19 cellular contexts compared by ENCODE assay signal in the genomic region with DNA sequence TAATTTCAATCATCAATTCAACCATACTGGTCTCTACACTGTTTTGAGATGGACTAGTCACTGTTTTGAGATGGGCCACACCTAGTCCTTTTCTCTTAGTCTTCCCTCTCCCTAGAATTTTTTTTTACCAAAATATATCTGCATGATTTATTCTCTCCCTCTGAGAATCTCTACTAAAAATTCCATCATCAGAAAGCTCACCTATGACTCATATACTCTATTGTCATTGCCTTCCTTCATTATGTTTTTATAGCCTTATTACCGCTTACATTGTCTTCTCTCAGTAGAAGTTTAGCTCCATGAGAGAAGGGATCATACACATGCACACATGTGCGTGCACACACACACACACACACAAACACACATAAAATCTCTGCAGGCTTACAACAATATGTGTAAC.
DNase-seq lines count a peak whose midpoint lies in the region; ATAC-seq and TF ChIP-seq lines count a peak whose summit lies in the region.
"Had no signal": no experiment of that assay in that cellular context is flagged by ENCODE, and none has a peak within 500 bp of the region (broad histone marks: within the 10 kb centered on the region; RNA-seq: fewer than 3 reads in every experiment).

No MANE protein-coding gene starts in this region.

- H3K36me3 Mint-ChIP-seq in T-helper 17 cell (ENCODE audit: low read depth) = no peaks in the 10 kb centered on the region
- H3K36me3 Mint-ChIP-seq: CD4-positive, CD25-positive, alpha-beta regulatory T cell; CD8-positive, alpha-beta T cell had no signal

- POLR2A ChIA-PET in PC-3 (lab: Charles Lee; ENCODE audit: unreplicated experiment) = no interaction called here

- H3K4me1 Mint-ChIP-seq in T-helper 17 cell = no peaks in the 10 kb centered on the region
- H3K4me1 Mint-ChIP-seq: B cell; CD4-positive, CD25-positive, alpha-beta regulatory T cell; GM23338; H9 had no signal

- H3K79me2 ChIP-seq in PC-3 (ENCODE audit: low read length) (no peaks in the 10 kb centered on the region), osteoblast (ENCODE audit: insufficient read depth, low read length) (no peaks in the 10 kb centered on the region)

- no peaks in the 10 kb centered on the region for H3K27me3 Mint-ChIP-seq in T-helper 17 cell
- H3K27me3 Mint-ChIP-seq: B cell; CD4-positive, CD25-positive, alpha-beta regulatory T cell had no signal

- H3K9me2 ChIP-seq in PC-3 (replicated peaks; ENCODE audit: low read length) = no peaks in the 10 kb centered on the region

- H3K27ac ChIP-seq in PC-3 (ENCODE audit: low read length) (no peak overlapping the region), osteoblast (ENCODE audit: low read depth, low read length) (no peak overlapping the region)
- H3K27ac ChIP-seq: BLaER1, C4-2B had no signal

- H3K4me2 ChIP-seq in PC-3 (ENCODE audit: low read length) (no peak overlapping the region), osteoblast (ENCODE audit: insufficient read depth, low read length) (no peak overlapping the region)
- H3K4me2 ChIP-seq: BLaER1, GM23338 had no signal

- TF ChIP-seq CTCF in PC-3 (conservative IDR thresholded peaks at IDR 0.05; ENCODE audit: low read depth, low read length) (no peak), osteoblast (IDR thresholded peaks at IDR 0.05; ENCODE audit: extremely low read depth, low read depth, low read length) (no peak)

- no peaks in the 10 kb centered on the region for H3K27me3 ChIP-seq in PC-3 (ENCODE audit: low read length)
- H3K27me3 ChIP-seq in osteoblast (ENCODE audit: insufficient read depth, low read length) = no peaks in the 10 kb centered on the region
- H3K27me3 ChIP-seq: BLaER1 had no signal

- no peak overlapping the region for H3K27ac Mint-ChIP-seq in T-helper 17 cell
- H3K27ac Mint-ChIP-seq: B cell; CD4-positive, CD25-positive, alpha-beta regulatory T cell; CD8-positive, alpha-beta T cell; GM23338; H9 had no signal

- no TSS peak for BruUV-seq in PC-3 (replicated peaks; lab: Mats Ljungman, UMichigan)

- H2AFZ ChIP-seq in PC-3 (ENCODE audit: low read length) = no peak overlapping the region
- H2AFZ ChIP-seq in osteoblast (ENCODE audit: low read length) = no peak overlapping the region
- H2AFZ ChIP-seq: GM23338 had no signal

- H4K20me1 ChIP-seq in PC-3 (ENCODE audit: low read length) (no peaks in the 10 kb centered on the region), osteoblast (ENCODE audit: insufficient read depth, low read length) (no peaks in the 10 kb centered on the region)
- H4K20me1 ChIP-seq: BLaER1 had no signal

- CTCF ChIA-PET in PC-3 (lab: Charles Lee) = no interaction called here

- no peaks in the 10 kb centered on the region for H3K36me3 ChIP-seq in PC-3 (ENCODE audit: low read depth, low read length)
- H3K36me3 ChIP-seq in osteoblast (ENCODE audit: insufficient read depth, low read length) = no peaks in the 10 kb centered on the region
- H3K36me3 ChIP-seq: BLaER1 had no signal

- no peak overlapping the region for H3K9ac ChIP-seq in PC-3 (ENCODE audit: low read length)
- H3K9ac ChIP-seq: BLaER1 had no signal

- H3K4me3 ChIP-seq in PC-3 (ENCODE audit: low read length) (no peak overlapping the region), osteoblast (ENCODE audit: insufficient read depth, low read length) (no peak overlapping the region)
- H3K4me3 ChIP-seq: BLaER1, GM12878, GM23338 had no signal

- H3K9me3 ChIP-seq in PC-3 (ENCODE audit: low read length) (no peaks in the 10 kb centered on the region), osteoblast (ENCODE audit: low read depth, low read length) (no peaks in the 10 kb centered on the region), T-helper 17 cell (ENCODE audit: control insufficient read depth, low read length, poor library complexity, severe bottlenecking) (no peaks in the 10 kb centered on the region)
- H3K9me3 ChIP-seq: BLaER1, Caco-2 had no signal

- intact Hi-C loops in PC-3 (cut with micrococcal nuclease) = no loop called here

- no peak overlapping the region for H3K4me3 Mint-ChIP-seq in T-helper 17 cell
- H3K4me3 Mint-ChIP-seq: B cell; CD4-positive, CD25-positive, alpha-beta regulatory T cell; CD8-positive, alpha-beta T cell; GM23338; H9 had no signal

- H3F3A ChIP-seq in PC-3 (ENCODE audit: low read length, unreplicated experiment) = no peaks in the 10 kb centered on the region

- H3K4me1 ChIP-seq in PC-3 (ENCODE audit: insufficient read depth, low read length) (no peaks in the 10 kb centered on the region), osteoblast (ENCODE audit: insufficient read depth, low read length) (no peaks in the 10 kb centered on the region)
- H3K4me1 ChIP-seq: BLaER1, Caco-2 had no signal

- ATAC-seq in PC-3 (peak; percentile 56; the same call in 1 of the 2 replicates), T-helper 17 cell (no peak), HG02610 (IDR thresholded peaks at IDR 0.05; ENCODE audit: unreplicated experiment) (no peak)
- ATAC-seq: CD8-positive, alpha-beta T cell; GM12878; GM23338; HCT116 had no signal

- DNase-seq in HT1080 (ENCODE audit: low read depth) (peak; percentile 3), PC-3 (peak; percentile 2), osteoblast (ENCODE audit: insufficient read length, low spot score, missing footprints) (peak; percentile 41), T-helper 17 cell (no peak), glomerular visceral epithelial cell (ENCODE audit: extremely low spot score) (no peak)
- DNase-seq: Caco-2; CD4-positive, CD25-positive, alpha-beta regulatory T cell; CD8-positive, alpha-beta T cell; DMS153; DND-41; GDM1; H9 had no signal

Comparison
In these comparisons a context has a peak if more than half of its experiments do, and no peak if none do; other contexts are left out.
1. DNase-seq: peak in HT1080 (single experiment), PC-3 (single experiment) and osteoblast (single experiment); none in T-helper 17 cell (0 of 3) and glomerular visceral epithelial cell (single experiment).